In the genomic region with DNA sequence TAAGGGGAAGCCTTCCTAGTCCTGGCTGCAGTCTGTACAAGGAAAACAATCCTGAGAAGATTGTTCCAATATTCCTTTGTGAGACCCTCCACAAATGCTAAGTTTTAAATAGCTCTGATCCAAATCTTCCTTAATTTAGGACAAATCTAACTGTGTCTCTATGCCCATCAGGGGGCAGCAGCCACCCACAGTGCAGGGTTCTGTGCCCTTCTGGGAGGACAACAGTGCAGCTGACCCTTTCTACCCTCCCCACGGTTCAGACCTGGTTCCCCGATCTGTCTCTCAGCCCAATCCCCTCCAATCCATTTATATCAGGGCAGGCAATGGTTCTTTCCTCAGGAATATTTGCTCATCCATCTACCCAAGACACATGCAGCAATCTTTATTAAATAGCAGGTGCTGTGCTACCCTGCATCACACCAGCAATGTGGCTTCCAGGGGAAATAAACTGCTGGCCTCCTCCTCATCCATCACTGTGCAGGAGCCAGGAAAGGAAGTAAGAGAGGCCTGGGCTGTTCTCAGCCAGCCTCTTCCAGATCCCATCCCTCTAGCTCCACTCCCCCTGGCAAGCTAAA, we compare ENCODE assay signal across 8 cellular contexts. TPM values are rescaled to one million over a fixed set of nuclear protein-coding genes. Genes with fewer than 3 reads are reported as not detected.
DNase-seq lines count a peak whose midpoint lies in the region; ATAC-seq and TF ChIP-seq lines count a peak whose summit lies in the region.

No MANE protein-coding gene starts in this region.

- peak; percentile 17 to 60 (median 33) for DNase-seq in CD4-positive, alpha-beta T cell
- DNase-seq in HFFc6: peak; percentile 18
- DNase-seq in RWPE1 (ENCODE audit: low spot score): peak; percentile 41
- peak in 43 of 58 donors; percentile 12 to 74 (median 36) for DNase-seq in anterior cingulate cortex (lab: John Stamatoyannopoulos, UW)
- DNase-seq in iPS-NIHi11 (ENCODE audit: low spot score): peak; percentile 39
- DNase-seq in stimulated activated CD4-positive, alpha-beta T cell treated with anti-CD3 and anti-CD28 coated beads, Interleukin-4, amount 100 ng/mL, for 48 hours (ENCODE audit: low read depth in 2 of 2): peak; percentile 44 to 46

- H3K9me3 ChIP-seq in CD4-positive, alpha-beta T cell (ENCODE audit: control insufficient read depth, low read length): no peaks in the 10 kb centered on the region

- no peaks in the 10 kb centered on the region for H3K9me3 Mint-ChIP-seq in CD4-positive, alpha-beta T cell
- no peaks in the 10 kb centered on the region for H3K9me3 Mint-ChIP-seq in HFFc6

- H3K27ac ChIP-seq in CD4-positive, alpha-beta T cell (ENCODE audit: low read depth, low read length): no peak overlapping the region
- no peak overlapping the region for H3K27ac ChIP-seq in RWPE1

- H3K4me1 Mint-ChIP-seq in CD4-positive, alpha-beta T cell (ENCODE audit: low read depth): peaks cover 16% of the 10 kb centered on the region
- peaks cover 5% of the 10 kb centered on the region for H3K4me1 Mint-ChIP-seq in HFFc6 (ENCODE audit: low read depth)

- CTCF ChIA-PET in CD4-positive, alpha-beta T cell (lab: Charles Lee): interaction anchor here (0.6 to 2.3 kb wide), 14 partner anchors 10 to 129 kb away, joined by 3 to 35 read pairs (median 4); partner anchors contain the start of genes HILPDA and METTL2B
- CTCF ChIA-PET in RWPE1 (lab: Yijun Ruan, JAX): interaction anchor here (0.5 to 2.0 kb wide), 25 partner anchors 10 to 680 kb away, joined by 3 to 87 read pairs (median 4); partner anchors contain the start of gene PRRT4

- intact Hi-C loops in CD4-positive, alpha-beta T cell (cut with DNase I, micrococcal nuclease): loop anchor here (1.0 to 10.0 kb wide), 6 partner anchors 40 to 707 kb away; partner anchors contain the start of genes HILPDA (in 1 of the 2) and TNPO3 (in 1 of the 2)

- POLR2A ChIA-PET in CD4-positive, alpha-beta T cell (lab: Charles Lee): interaction anchor here (0.9 to 2.3 kb wide), 2 partner anchors 40 to 955 kb away, joined by 3 to 14 read pairs; partner anchors contain the start of gene ZNF800
- POLR2A ChIA-PET in RWPE1 (lab: Yijun Ruan, JAX; ENCODE audit: low non-redundant PET): no interaction called here

- peaks cover 11% of the 10 kb centered on the region for H3K36me3 Mint-ChIP-seq in CD4-positive, alpha-beta T cell (ENCODE audit: low read depth)
- H3K36me3 Mint-ChIP-seq in HFFc6 (ENCODE audit: low read depth): peaks cover 3% of the 10 kb centered on the region; the same call in 1 of the 2 replicates

- H3K4me3 Mint-ChIP-seq in CD4-positive, alpha-beta T cell: peak overlapping the region; percentile 60
- no peak overlapping the region for H3K4me3 Mint-ChIP-seq in HFFc6

- peaks cover 24% of the 10 kb centered on the region for H3K27me3 Mint-ChIP-seq in CD4-positive, alpha-beta T cell
- peaks cover 20% of the 10 kb centered on the region for H3K27me3 Mint-ChIP-seq in HFFc6 (ENCODE audit: insufficient read depth)

- TF ChIP-seq CTCF in CD4-positive, alpha-beta T cell (IDR thresholded peaks at IDR 0.05): peak; percentile 49
- TF ChIP-seq CTCF in HFFc6 (IDR thresholded peaks at IDR 0.05): peak; percentile 81
- peak; percentile 87 for TF ChIP-seq CTCF in RWPE1 (conservative IDR thresholded peaks at IDR 0.05; ENCODE audit: low read depth)

- H3K27me3 ChIP-seq in CD4-positive, alpha-beta T cell (ENCODE audit: control insufficient read depth, insufficient read depth, low read length): peaks cover 17% of the 10 kb centered on the region

- no peak overlapping the region for H3K27ac Mint-ChIP-seq in CD4-positive, alpha-beta T cell
- no peak overlapping the region for H3K27ac Mint-ChIP-seq in HFFc6

- no peak for ATAC-seq in CD4-positive, alpha-beta T cell (ENCODE audit: poor library complexity)
- ATAC-seq in GM19395 (IDR thresholded peaks at IDR 0.05; ENCODE audit: unreplicated experiment): no peak
- ATAC-seq in GM18520 (IDR thresholded peaks at IDR 0.05; ENCODE audit: unreplicated experiment): no peak

RNA-seq across cellular contexts. Expression of gene RBM28, which starts 4.0 kb away (rescaled TPM):
- 10 to 100 TPM; 10.1 to 10.5 TPM for total RNA-seq in CD4-positive, alpha-beta T cell
- 10 to 100 TPM; 36.1 to 44.4 (median 37.8) TPM for total RNA-seq in HFFc6 (2021; fragmentation: NEBNext Ultra II Directional; extraction: Animal tissue kit (Norgen Biotek cat#: 25700))

RNA-seq across cellular contexts. Expression of gene PRRT4, which starts 13.8 kb away (rescaled TPM):
- under 1 TPM; 0.47 to 0.63 TPM for total RNA-seq in CD4-positive, alpha-beta T cell
- not detected for total RNA-seq in HFFc6 (2021; fragmentation: NEBNext Ultra II Directional; extraction: Animal tissue kit (Norgen Biotek cat#: 25700))
